7 cellular contexts compared by ENCODE assay signal in genomic region chr2:95158891-95159619, GRCh38. TPM values are rescaled to one million over a fixed set of nuclear protein-coding genes. Genes with fewer than 3 reads are reported as not detected.
A peak's percentile ranks its signal among the peaks of the same experiment; 100 is the strongest.
DNase-seq lines count a peak whose midpoint lies in the region; ATAC-seq and TF ChIP-seq lines count a peak whose summit lies in the region.

No MANE protein-coding gene starts in this region.

- H3K9me3 Mint-ChIP-seq in effector memory CD8-positive, alpha-beta T cell: no peaks in the 10 kb centered on the region

- H3K4me3 Mint-ChIP-seq in effector memory CD8-positive, alpha-beta T cell: peak overlapping the region; percentile 89 to 92

- H3K27me3 ChIP-seq in lower lobe of right lung (ENCODE audit: low read depth): no peaks in the 10 kb centered on the region

- H3K36me3 ChIP-seq in lower lobe of right lung: peaks cover 13% of the 10 kb centered on the region

- peak; percentile 40 for ATAC-seq in GM21447 (IDR thresholded peaks at IDR 0.05; ENCODE audit: unreplicated experiment)
- peak; percentile 67 for ATAC-seq in effector memory CD8-positive, alpha-beta T cell (replicated peaks)
- peak; percentile 72 to 77 for ATAC-seq in lower lobe of right lung

- peak overlapping the region in 1 of 2 donors; percentile 69 for H3K27ac Mint-ChIP-seq in effector memory CD8-positive, alpha-beta T cell

- H3K4me1 ChIP-seq in lower lobe of right lung: peaks cover 11% of the 10 kb centered on the region

- no peaks in the 10 kb centered on the region for H3K27me3 Mint-ChIP-seq in effector memory CD8-positive, alpha-beta T cell

- peaks cover 3% of the 10 kb centered on the region for H3K36me3 Mint-ChIP-seq in effector memory CD8-positive, alpha-beta T cell (ENCODE audit: insufficient read depth)

- H3K4me1 Mint-ChIP-seq in effector memory CD8-positive, alpha-beta T cell (ENCODE audit: low read depth in 2 of 2): peaks cover 14 to 18% of the 10 kb centered on the region in 2 donors

- intact Hi-C loops in lower lobe of right lung (cut with DNase I): no loop called here

- H3K9me3 ChIP-seq in lower lobe of right lung: no peaks in the 10 kb centered on the region

- no peak for TF ChIP-seq CTCF in WI38 (IDR thresholded peaks at IDR 0.05; ENCODE audit: low read depth, low read length)
- no peak for TF ChIP-seq CTCF in lower lobe of right lung (IDR thresholded peaks at IDR 0.05)

- H3K4me3 ChIP-seq in WI38 (ENCODE audit: low read depth, low read length): peak overlapping the region; percentile 72
- H3K4me3 ChIP-seq in lower lobe of right lung: peak overlapping the region; percentile 83

- H3K27ac ChIP-seq in lower lobe of right lung: peak overlapping the region; percentile 80

- DNase-seq in GM04504 (ENCODE audit: low read depth) (peak; percentile 16), HPDE6-E6E7 (ENCODE audit: extremely low spot score) (peak; percentile 21), lower lobe of right lung (peak; percentile 73)
- DNase-seq in effector memory CD8-positive, alpha-beta T cell: peak in 1 of 3 experiments; percentile 32
- peak in 4 of 6 experiments; percentile 22 to 62 (median 39) for DNase-seq in stimulated activated naive CD4-positive, alpha-beta T cell (lab: John Stamatoyannopoulos, UW)

RNA-seq across cellular contexts. Expression of gene ZNF514, which starts 0.6 kb away (rescaled TPM):
- 19.9 TPM for total RNA-seq in lower lobe of right lung

RNA-seq across cellular contexts. Expression of gene ZNF2, which starts 6.6 kb away (rescaled TPM):
- total RNA-seq in lower lobe of right lung: 4.1 TPM

RNA-seq across cellular contexts. Expression of gene MRPS5, which starts 37.4 kb away (rescaled TPM):
- total RNA-seq in lower lobe of right lung: 51.9 TPM

RNA-seq across cellular contexts. Expression of gene ZNF892, which starts 48.3 kb away (rescaled TPM):
- total RNA-seq in lower lobe of right lung: 3.9 TPM
